In the genomic region with DNA sequence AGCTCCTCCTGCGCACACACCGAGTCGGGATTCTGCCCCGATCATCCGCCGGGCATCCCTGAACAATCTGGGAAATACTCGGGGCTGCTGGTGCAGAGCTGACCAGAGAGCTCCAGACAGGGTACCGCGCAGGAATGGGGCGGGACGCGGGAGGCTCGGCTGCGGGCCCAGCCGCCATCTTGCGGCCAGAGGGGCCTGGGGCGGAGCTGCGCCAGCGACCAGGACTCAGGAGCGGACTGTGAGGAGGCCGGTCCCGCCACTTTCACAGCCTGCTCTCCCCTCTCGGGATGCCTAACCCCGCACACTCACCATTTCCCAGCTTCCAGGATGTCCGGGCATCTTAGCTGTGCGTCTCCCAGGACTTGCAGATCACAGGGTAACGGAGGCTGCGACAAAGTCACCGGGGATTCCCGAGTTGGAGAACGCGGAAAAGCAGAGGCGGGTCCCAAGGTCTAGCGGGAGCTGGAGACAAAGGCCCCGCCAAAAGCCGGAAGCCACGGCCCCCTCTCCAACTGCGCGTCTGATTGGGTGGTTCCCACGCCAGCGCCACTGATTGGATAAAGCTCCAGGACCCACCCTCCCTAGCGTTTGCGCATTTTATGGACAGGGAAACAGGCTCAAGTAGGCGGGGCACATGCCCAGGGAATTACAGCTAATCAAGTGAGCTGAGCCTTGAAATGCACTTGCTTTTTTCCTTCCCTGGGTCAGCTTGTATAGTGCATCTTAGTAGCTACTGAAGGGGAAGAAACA, we compare ENCODE assay signal across 8 cellular contexts. TPM values are rescaled to one million over a fixed set of nuclear protein-coding genes. Genes with fewer than 3 reads are reported as not detected.
DNase-seq lines count a peak whose midpoint lies in the region; ATAC-seq, FAIRE-seq and TF ChIP-seq lines count a peak whose summit lies in the region.

No MANE protein-coding gene starts in this region.

- WGBS in adrenal gland, 4 donors: 0 to 1% (median 1%) methylated on average over 23 to 44 of the region's 44 CpGs
- WGBS in pancreas, 2 donors: 0 to 1% methylated on average over 43 to 44 of the region's 44 CpGs

- peak overlapping the region; percentile 91 for H3K9ac ChIP-seq in Loucy (ENCODE audit: low read depth, low read length, poor library complexity, severe bottlenecking)

- H3K4me3 ChIP-seq in Loucy (ENCODE audit: low read length, poor library complexity, severe bottlenecking) (peak overlapping the region; percentile 95), adrenal gland (peak overlapping the region; percentile 48 to 78 (median 64)), pancreas (peak overlapping the region; percentile 68 to 87 (median 74)), tibial artery (peak overlapping the region; percentile 77 to 79)

- peak overlapping the region; percentile 89 for H3K4me2 ChIP-seq in Loucy (ENCODE audit: low read depth, low read length, poor library complexity, severe bottlenecking)

- TF ChIP-seq CTCF in Loucy (conservative IDR thresholded peaks at IDR 0.05; ENCODE audit: low read length) (no peak), adrenal gland (IDR thresholded peaks at IDR 0.05) (peak in 2 of 6 experiments; percentile 4 to 10), pancreas (IDR thresholded peaks at IDR 0.05) (no peak), tibial artery (IDR thresholded peaks at IDR 0.05) (peak in 1 of 2 experiments; percentile 6)

- intact Hi-C loops in adrenal gland (cut with DNase I) (no loop called here), cardiac septum (cut with DNase I) (loop anchor here (1.0 to 10.0 kb wide), 2 partner anchors 15 to 347 kb away; a partner anchor contains a TSS), pancreas (cut with DNase I) (no loop called here), tibial artery (cut with DNase I; ENCODE audit: low total_unique reads) (no loop called here)

- H3K4me1 ChIP-seq in Loucy (ENCODE audit: insufficient read depth, low read length, poor library complexity, severe bottlenecking) (peaks cover 34% of the 10 kb centered on the region), adrenal gland (replicated peaks in 1 of 2) (peaks cover 0 to 12% of the 10 kb centered on the region in 2 donors), pancreas (peaks cover 0 to 3% (median 0%) of the 10 kb centered on the region in 3 donors), tibial artery (peaks cover 0 to 21% (median 12%) of the 10 kb centered on the region in 4 donors)

- H4K20me1 ChIP-seq in Loucy (ENCODE audit: insufficient read depth, low read length, poor library complexity, severe bottlenecking): peaks cover 39% of the 10 kb centered on the region

- H3K9me2 ChIP-seq in Loucy (replicated peaks; ENCODE audit: low read depth, low read length): no peaks in the 10 kb centered on the region

- FAIRE-seq in pancreas (lab: Jason Lieb, UNC): peak; percentile 91

- H3K27me3 ChIP-seq in Loucy (ENCODE audit: insufficient read depth, low read length, poor library complexity, severe bottlenecking) (no peaks in the 10 kb centered on the region), adrenal gland (no peaks in the 10 kb centered on the region), pancreas (no peaks in the 10 kb centered on the region), tibial artery (no peaks in the 10 kb centered on the region)

- H3K36me3 ChIP-seq in Loucy (ENCODE audit: insufficient read depth, low read length) (peaks cover 12% of the 10 kb centered on the region; the same call in 1 of the 2 replicates), adrenal gland (replicated peaks in 1 of 2) (no peaks in the 10 kb centered on the region), pancreas (no peaks in the 10 kb centered on the region), tibial artery (peaks cover 0 to 19% (median 0%) of the 10 kb centered on the region in 3 donors)

- H3K79me2 ChIP-seq in Loucy (ENCODE audit: insufficient read depth, low read length): peaks cover 51% of the 10 kb centered on the region

- H3K9me3 ChIP-seq in Loucy (ENCODE audit: insufficient read depth, low read depth, low read length) (no peaks in the 10 kb centered on the region), adrenal gland (replicated peaks in 1 of 3) (no peaks in the 10 kb centered on the region), pancreas (no peaks in the 10 kb centered on the region), tibial artery (no peaks in the 10 kb centered on the region)

- H3F3A ChIP-seq in Loucy (ENCODE audit: low read depth): no peaks in the 10 kb centered on the region

- DNase-seq in DMS53 (lab: John Stamatoyannopoulos, UW) (peak; percentile 97), SW 1271 (lab: John Stamatoyannopoulos, UW) (peak; percentile 32 to 77), adrenal gland (peak; percentile 94 to 98 (median 97)), cardiac septum (ENCODE audit: low spot score) (peak; percentile 96), pancreas (peak; percentile 90 to 96 (median 92)), tibial artery (peak; percentile 97 to 98)

- H3K27ac ChIP-seq in adrenal gland (peak overlapping the region; percentile 69 to 90 (median 86)), pancreas (peak overlapping the region; percentile 53 to 87 (median 62)), tibial artery (peak overlapping the region; percentile 79 to 82)

- ATAC-seq in GM21619 (IDR thresholded peaks at IDR 0.05; ENCODE audit: unreplicated experiment) (peak; percentile 94), pancreas (peak; percentile 98 to 100 (median 100))

- TF ChIP-seq POLR2A in adrenal gland (IDR thresholded peaks at IDR 0.05): peak in 1 of 2 donors; percentile 73

- H2AFZ ChIP-seq in Loucy (ENCODE audit: low read length): peak overlapping the region; percentile 98

RNA-seq across cellular contexts. Expression of a gene that starts 15.8 kb away (rescaled TPM):
- total RNA-seq in adrenal gland: 10 to 100 TPM in 7 of 8 donors, 1 to 10 TPM in 1; 9.6 to 31.7 (median 16.9) TPM
- 10 to 100 TPM in 1 of 3 donors, 1 to 10 TPM in 2; 4.6 to 19.5 (median 8.9) TPM for polyA plus RNA-seq in adrenal gland
- 6.3 TPM for total RNA-seq in cardiac septum
- 10 to 100 TPM in 1 of 6 donors, 1 to 10 TPM in 5; 5.6 to 13.3 (median 6.9) TPM for total RNA-seq in pancreas
- polyA plus RNA-seq in pancreas: 1 to 10 TPM; 3.6 to 3.7 TPM

Comparison
In these comparisons a context has a peak if more than half of its experiments do, and no peak if none do; other contexts are left out.
1. Peak in every context shown above with its lines: DNase-seq, ATAC-seq, H3K4me3 ChIP-seq and H3K27ac ChIP-seq.